In the genomic region with DNA sequence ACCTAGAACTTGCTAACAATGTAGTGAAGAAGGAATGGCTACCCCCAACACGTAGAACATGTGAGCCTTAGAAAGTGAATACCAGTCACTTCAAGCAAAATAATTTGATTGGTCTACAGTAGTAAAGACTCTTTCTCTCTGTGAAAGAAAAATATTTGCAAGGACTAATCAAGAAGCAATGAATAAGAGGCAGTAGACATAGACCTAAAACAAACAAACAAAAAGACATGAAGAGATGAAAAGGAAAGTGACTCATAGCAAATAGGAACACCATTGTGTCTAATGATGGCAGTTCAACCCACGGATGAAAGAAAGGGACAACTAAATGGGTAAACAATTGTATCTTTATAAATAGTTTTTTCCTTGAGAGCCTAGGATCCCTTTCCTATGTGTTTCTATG, we compare ENCODE assay signal across 29 cellular contexts.
DNase-seq lines count a peak whose midpoint lies in the region; ATAC-seq, FAIRE-seq and TF ChIP-seq lines count a peak whose summit lies in the region.
"Had no signal": no experiment of that assay in that cellular context is flagged by ENCODE, and none has a peak within 500 bp of the region (broad histone marks: within the 10 kb centered on the region; RNA-seq: fewer than 3 reads in every experiment).

No MANE protein-coding gene starts in this region.

- in situ Hi-C loops in GM13977 (cut with MboI; ENCODE audit: low pct_unique_long_range_greater_than_20kb, low sequenced_read_pairs, unreplicated experiment): no loop called here

- no peak for TF ChIP-seq EP300 in A549 (IDR thresholded peaks at IDR 0.05)

- H3K27ac ChIP-seq in A549: no peak overlapping the region
- H3K27ac ChIP-seq in naive thymus-derived CD4-positive, alpha-beta T cell (ENCODE audit: low read depth, low read length): no peak overlapping the region
- H3K27ac ChIP-seq in RWPE1: no peak overlapping the region
- H3K27ac ChIP-seq: BLaER1, GM23248, HL-60, PC-9 had no signal

- ATAC-seq in A549: no peak
- no peak for ATAC-seq in naive thymus-derived CD4-positive, alpha-beta T cell

- FAIRE-seq in A549 (lab: Jason Lieb, UNC) (no peak), H54 (lab: Jason Lieb, UNC) (peak; percentile 76)
- FAIRE-seq: GM18507 had no signal

- DNase-seq in A549 (ENCODE audit: low read depth in 1 of 2, low spot score in 1 of 2): no peak
- DNase-seq in H54 (ENCODE audit: insufficient read length, low spot score): no peak
- peak; percentile 45 for DNase-seq in iris pigment epithelial cell (ENCODE audit: low read depth)
- no peak for DNase-seq in GM13977 (ENCODE audit: low spot score)
- no peak for DNase-seq in naive thymus-derived CD4-positive, alpha-beta T cell
- no peak for DNase-seq in RWPE1 (ENCODE audit: low spot score)
- DNase-seq in activated CD4-positive, alpha-beta T cell treated with anti-CD3 and anti-CD28 coated beads, Interleukin-2, amount 50 U/mL, for 48 hours: no peak
- DNase-seq: 8988T; CD4-positive, CD25-positive, alpha-beta regulatory T cell; COR-L47; DMS79 treated with DMSO at 0.1 percent for 48 hours; GM23248; H9; MV-4-11; NCI-H1105; NCI-H1436 treated with DMSO at 0.1 percent for 48 hours; NCI-H187 treated with DMSO at 0.1 percent for 48 hours; NCI-H2171 treated with DMSO at 0.1 percent for 48 hours; NCI-H446; NCI-H524 treated with DMSO at 0.1 percent for 48 hours; NCI-H82; NK-92 treated with Interleukin-12 subunit alpha and Interleukin-12 subunit beta, amount 100 ng/mL, for 24 hours; PC-9; Right ventricle myocardium superior; T-helper 1 cell had no signal

- H3K4me1 ChIP-seq in A549: peaks cover 15% of the 10 kb centered on the region
- no peaks in the 10 kb centered on the region for H3K4me1 ChIP-seq in naive thymus-derived CD4-positive, alpha-beta T cell (ENCODE audit: control insufficient read depth in 2 of 2, insufficient read depth in 2 of 2, low read length in 2 of 2)
- H3K4me1 ChIP-seq: BLaER1 had no signal

- H3K4me1 Mint-ChIP-seq in brain: peaks cover 17% of the 10 kb centered on the region
- H3K4me1 Mint-ChIP-seq in naive thymus-derived CD4-positive, alpha-beta T cell: no peaks in the 10 kb centered on the region
- H3K4me1 Mint-ChIP-seq: CD4-positive, CD25-positive, alpha-beta regulatory T cell; H9 had no signal

- H3K36me3 ChIP-seq in naive thymus-derived CD4-positive, alpha-beta T cell (ENCODE audit: control insufficient read depth in 2 of 3, insufficient read depth in 3 of 3, low read length in 3 of 3): no peaks in the 10 kb centered on the region
- H3K36me3 ChIP-seq: BLaER1 had no signal

- H3K27me3 Mint-ChIP-seq in brain: peaks cover 4% of the 10 kb centered on the region
- H3K27me3 Mint-ChIP-seq in naive thymus-derived CD4-positive, alpha-beta T cell: no peaks in the 10 kb centered on the region
- H3K27me3 Mint-ChIP-seq: CD4-positive, CD25-positive, alpha-beta regulatory T cell had no signal

- H3K36me3 Mint-ChIP-seq in brain: peaks cover 51% of the 10 kb centered on the region
- H3K36me3 Mint-ChIP-seq in naive thymus-derived CD4-positive, alpha-beta T cell: no peaks in the 10 kb centered on the region
- H3K36me3 Mint-ChIP-seq: CD4-positive, CD25-positive, alpha-beta regulatory T cell had no signal

- no peaks in the 10 kb centered on the region for H3K27me3 ChIP-seq in naive thymus-derived CD4-positive, alpha-beta T cell (ENCODE audit: control insufficient read depth in 2 of 2, insufficient read depth in 2 of 2, low read length in 2 of 2)
- H3K27me3 ChIP-seq: BLaER1 had no signal

- WGBS in A549 (ENCODE audit: missing lambda C conversion rate): 21% methylated on average over 2 of the region's 2 CpGs

- TF ChIP-seq CTCF in A549 (IDR thresholded peaks at IDR 0.05) (no peak), brain (conservative IDR thresholded peaks at IDR 0.05) (no peak), GM13977 (IDR thresholded peaks at IDR 0.05; ENCODE audit: extremely low read depth, insufficient read depth, missing control alignments) (no peak), RWPE1 (conservative IDR thresholded peaks at IDR 0.05; ENCODE audit: low read depth) (no peak)

- no peak overlapping the region for H3K4me3 ChIP-seq in A549
- H3K4me3 ChIP-seq in naive thymus-derived CD4-positive, alpha-beta T cell (ENCODE audit: low read length): no peak overlapping the region
- H3K4me3 ChIP-seq: BLaER1, GM23248, PC-9 had no signal

- peak overlapping the region; percentile 34 for H3K4me2 ChIP-seq in A549
- H3K4me2 ChIP-seq: BLaER1, PC-9 had no signal

- POLR2A ChIA-PET in A549 (lab: Yijun Ruan, JAX) (no interaction called here), RWPE1 (lab: Yijun Ruan, JAX; ENCODE audit: low non-redundant PET) (no interaction called here)
- POLR2A ChIA-PET in naive thymus-derived CD4-positive, alpha-beta T cell (lab: Charles Lee): no interaction called here

- peaks cover 2 to 23% (median 9%) of the 10 kb centered on the region in 5 experiments for H3K9me3 Mint-ChIP-seq in brain
- peaks cover 0 to 10% (median 0%) of the 10 kb centered on the region in 11 donors for H3K9me3 Mint-ChIP-seq in naive thymus-derived CD4-positive, alpha-beta T cell
- H3K9me3 Mint-ChIP-seq: H9 had no signal

- H3K4me3 Mint-ChIP-seq in brain: peak overlapping the region in 1 of 5 experiments; percentile 57
- no peak overlapping the region for H3K4me3 Mint-ChIP-seq in naive thymus-derived CD4-positive, alpha-beta T cell
- H3K4me3 Mint-ChIP-seq: CD4-positive, CD25-positive, alpha-beta regulatory T cell; H9 had no signal

- no peaks in the 10 kb centered on the region for H3K9me3 ChIP-seq in A549
- H3K9me3 ChIP-seq in naive thymus-derived CD4-positive, alpha-beta T cell (ENCODE audit: control insufficient read depth in 2 of 3, low read length in 3 of 3): no peaks in the 10 kb centered on the region
- H3K9me3 ChIP-seq: BLaER1 had no signal

- TF ChIP-seq POLR2A in A549 (IDR thresholded peaks at IDR 0.05; ENCODE audit: low read length) (no peak), H54 (IDR thresholded peaks at IDR 0.05; ENCODE audit: low read depth, low read length) (no peak)

- TF ChIP-seq RAD21 in A549 (conservative IDR thresholded peaks at IDR 0.05 in 1 of 2, IDR thresholded peaks at IDR 0.05 in 1 of 2): no peak

- H3K27ac Mint-ChIP-seq in brain: peak overlapping the region in 3 of 5 experiments; percentile 20 to 88 (median 56)
- H3K27ac Mint-ChIP-seq in naive thymus-derived CD4-positive, alpha-beta T cell: no peak overlapping the region
- H3K27ac Mint-ChIP-seq: H9 had no signal

- CTCF ChIA-PET in A549 (lab: Yijun Ruan, JAX): interaction anchor here (0.8 kb wide), 1 partner anchor 24 kb away, joined by 3 read pairs; no protein-coding TSS in a partner anchor
- CTCF ChIA-PET in naive thymus-derived CD4-positive, alpha-beta T cell (lab: Charles Lee): no interaction called here
- CTCF ChIA-PET in RWPE1 (lab: Yijun Ruan, JAX): no interaction called here

- intact Hi-C loops in naive thymus-derived CD4-positive, alpha-beta T cell (cut with micrococcal nuclease): no loop called here

TF ChIP-seq in A549, 52 proteins besides CTCF, POLR2A, EP300 and RAD21:
- TF ChIP-seq BHLHE40 (IDR thresholded peaks at IDR 0.05; ENCODE audit: low read depth, low read length) (no peak), ZC3H11A (IDR thresholded peaks at IDR 0.05) (no peak), ZNF302 (CRISPR knock-in tag; IDR thresholded peaks at IDR 0.05) (no peak), FOXS1 (CRISPR knock-in tag; IDR thresholded peaks at IDR 0.05) (no peak), FOSL2 (IDR thresholded peaks at IDR 0.05) (no peak), FOSL2 (CRISPR knock-in tag; IDR thresholded peaks at IDR 0.05) (peak; percentile 54), CHD4 (IDR thresholded peaks at IDR 0.05; ENCODE audit: borderline replicate concordance) (no peak), MYC (IDR thresholded peaks at IDR 0.05; ENCODE audit: borderline replicate concordance, low read length) (no peak)

Comparison
In these comparisons a context has a peak if more than half of its experiments do, and no peak if none do; other contexts are left out.
1. H3K27ac Mint-ChIP-seq: peak in brain (3 of 5); none in naive thymus-derived CD4-positive, alpha-beta T cell (0 of 9).